24 cellular contexts compared by ENCODE assay signal in genomic region chr2:69660084-69660483, GRCh38. TPM values are rescaled to one million over a fixed set of nuclear protein-coding genes. Genes with fewer than 3 reads are reported as not detected.
DNase-seq lines count a peak whose midpoint lies in the region; ATAC-seq and TF ChIP-seq lines count a peak whose summit lies in the region.
"Had no signal": no experiment of that assay in that cellular context is flagged by ENCODE, and none has a peak within 500 bp of the region (broad histone marks: within the 10 kb centered on the region; RNA-seq: fewer than 3 reads in every experiment).

No MANE protein-coding gene starts in this region.

- no peak overlapping the region for H2AFZ ChIP-seq in smooth muscle cell (ENCODE audit: low read depth)
- no peak overlapping the region for H2AFZ ChIP-seq in GM23248
- H2AFZ ChIP-seq: GM23338, PC-9 had no signal

- no peak overlapping the region for H3K9ac ChIP-seq in smooth muscle cell (ENCODE audit: low read depth)
- no peak overlapping the region for H3K9ac ChIP-seq in GM23248
- H3K9ac ChIP-seq: KMS-11 had no signal

- H3K79me2 ChIP-seq in smooth muscle cell (ENCODE audit: low read depth) = no peaks in the 10 kb centered on the region
- H3K79me2 ChIP-seq in GM23248 (ENCODE audit: insufficient read depth) = no peaks in the 10 kb centered on the region

- H3K27ac ChIP-seq in heart right ventricle (peak overlapping the region in 7 of 10 donors; percentile 9 to 70 (median 53)), right atrium auricular region (peak overlapping the region in 1 of 2 donors; percentile 25), left lung (no peak overlapping the region), smooth muscle cell (ENCODE audit: low read depth) (peak overlapping the region; percentile 3), GM23248 (no peak overlapping the region)
- H3K27ac ChIP-seq: C4-2B, KMS-11, PC-9, SJSA1 had no signal

- no peaks in the 10 kb centered on the region for H3K9me2 ChIP-seq in GM23248 (ENCODE audit: insufficient read depth)

- H3K4me2 ChIP-seq in smooth muscle cell (no peak overlapping the region), GM23248 (ENCODE audit: unreplicated experiment) (no peak overlapping the region)
- H3K4me2 ChIP-seq: GM23338, KMS-11, PC-9 had no signal

- H4K20me1 ChIP-seq in smooth muscle cell (ENCODE audit: low read depth) (no peaks in the 10 kb centered on the region), GM23248 (ENCODE audit: insufficient read depth) (no peaks in the 10 kb centered on the region)

- no peaks in the 10 kb centered on the region for H3K27me3 ChIP-seq in heart right ventricle
- no peaks in the 10 kb centered on the region for H3K27me3 ChIP-seq in right atrium auricular region
- H3K27me3 ChIP-seq in left lung = no peaks in the 10 kb centered on the region
- no peaks in the 10 kb centered on the region for H3K27me3 ChIP-seq in smooth muscle cell (ENCODE audit: low read depth)
- no peaks in the 10 kb centered on the region for H3K27me3 ChIP-seq in GM23248 (replicated peaks; ENCODE audit: insufficient read depth)
- H3K27me3 ChIP-seq: SJSA1 had no signal

- DNase-seq in heart right ventricle = no peak
- DNase-seq in right atrium auricular region (ENCODE audit: low spot score) = no peak
- DNase-seq in GF-D8 (lab: John Stamatoyannopoulos, UW) = peak; percentile 22
- DNase-seq in left lung = no peak
- DNase-seq in smooth muscle cell (lab: John Stamatoyannopoulos, UW; ENCODE audit: unreplicated experiment) = no peak
- DNase-seq in activated CD4-positive, alpha-beta T cell treated with anti-CD3 and anti-CD28 coated beads, Interleukin-2, amount 50 U/mL, for 1 hour = no peak
- DNase-seq in GM23248 = no peak
- DNase-seq: Caco-2; CD8-positive, alpha-beta T cell; H9; NCI-H1092; NCI-H1417 treated with DMSO at 0.1 percent for 48 hours; NCI-H1694 treated with DMSO at 0.1 percent for 48 hours; NCI-H2081; NCI-H2227 treated with DMSO at 0.1 percent for 48 hours; NCI-H526 treated with DMSO at 0.1 percent for 48 hours; PC-9; Right ventricle myocardium superior; RPMI8226 had no signal

- WGBS in heart right ventricle, 2 donors = 50 to 59% methylated on average over 2 of the region's 2 CpGs
- WGBS in smooth muscle cell (ENCODE audit: low lambda C conversion rate) = 83% methylated on average over 2 of the region's 2 CpGs
- WGBS in GM23248 (ENCODE audit: low coverage in 1 of 2, low lambda C conversion rate in 2 of 2, missing lambda C conversion rate in 2 of 2), 2 experiments = 62 to 64% methylated on average over 2 of the region's 2 CpGs

- intact Hi-C loops in heart right ventricle (cut with DNase I) = loop anchor here in 1 of 10 donors (2.0 kb wide), 1 partner anchor 13 kb away; no protein-coding TSS in a partner anchor
- intact Hi-C loops in left lung (cut with DNase I) = no loop called here

- TF ChIP-seq CTCF in heart right ventricle (IDR thresholded peaks at IDR 0.05) (no peak), right atrium auricular region (IDR thresholded peaks at IDR 0.05) (no peak), left lung (IDR thresholded peaks at IDR 0.05) (no peak), smooth muscle cell (IDR thresholded peaks at IDR 0.05; ENCODE audit: borderline replicate concordance, insufficient read depth, poor library complexity, severe bottlenecking) (no peak)

- H3K4me1 ChIP-seq in heart right ventricle (peaks cover 0 to 19% (median 5%) of the 10 kb centered on the region in 9 donors), right atrium auricular region (peaks cover 0 to 5% of the 10 kb centered on the region in 2 donors), left lung (peaks cover 0 to 6% of the 10 kb centered on the region in 2 donors), smooth muscle cell (ENCODE audit: low read depth) (no peaks in the 10 kb centered on the region), GM23248 (ENCODE audit: insufficient read depth) (no peaks in the 10 kb centered on the region)
- H3K4me1 ChIP-seq: SJSA1 had no signal

- peaks cover 4% of the 10 kb centered on the region for H3F3A ChIP-seq in smooth muscle cell (ENCODE audit: low read depth)
- no peaks in the 10 kb centered on the region for H3F3A ChIP-seq in GM23248 (ENCODE audit: insufficient read depth)

- ATAC-seq in heart right ventricle (no peak), left lung (peak; percentile 70), HG03354 (IDR thresholded peaks at IDR 0.05; ENCODE audit: poor library complexity, severe bottlenecking, unreplicated experiment) (no peak)
- ATAC-seq: CD8-positive, alpha-beta T cell; GM23338 had no signal

- H3K36me3 ChIP-seq in heart right ventricle (no peaks in the 10 kb centered on the region), right atrium auricular region (no peaks in the 10 kb centered on the region), left lung (no peaks in the 10 kb centered on the region), smooth muscle cell (ENCODE audit: low read depth) (peaks cover 3% of the 10 kb centered on the region), GM23248 (ENCODE audit: low read depth) (no peaks in the 10 kb centered on the region)
- H3K36me3 ChIP-seq: SJSA1 had no signal

- peaks cover 0 to 12% (median 0%) of the 10 kb centered on the region in 11 donors for H3K9me3 ChIP-seq in heart right ventricle
- H3K9me3 ChIP-seq in right atrium auricular region = no peaks in the 10 kb centered on the region
- no peaks in the 10 kb centered on the region for H3K9me3 ChIP-seq in left lung
- H3K9me3 ChIP-seq in smooth muscle cell (replicated peaks; ENCODE audit: low read depth) = no peaks in the 10 kb centered on the region
- peaks cover 4% of the 10 kb centered on the region for H3K9me3 ChIP-seq in GM23248 (ENCODE audit: low read depth)
- H3K9me3 ChIP-seq: SJSA1 had no signal

- in situ Hi-C loops in GM23248 (cut with MboI) = no loop called here

- H3K4me3 ChIP-seq in heart right ventricle = no peak overlapping the region
- no peak overlapping the region for H3K4me3 ChIP-seq in right atrium auricular region
- H3K4me3 ChIP-seq in left lung = no peak overlapping the region
- H3K4me3 ChIP-seq in smooth muscle cell = no peak overlapping the region
- H3K4me3 ChIP-seq in GM23248 = no peak overlapping the region
- H3K4me3 ChIP-seq: GM23338, PC-9, SJSA1 had no signal

RNA-seq across cellular contexts. Expression of gene AAK1, which starts 16.5 kb away (rescaled TPM):
- total RNA-seq in heart right ventricle (100 to 1,000 TPM in 7 of 10 donors, 10 to 100 TPM in 3; 70.2 to 148 (median 125) TPM), right atrium auricular region (10 to 100 TPM; 50.4 to 62.6 TPM), left lung (10 to 100 TPM; 56.5 to 70.7 TPM), smooth muscle cell (33.3 and 47.7 TPM in 2 replicates)
- polyA plus RNA-seq in heart right ventricle (10 to 100 TPM; 10.1 to 34.2 TPM), smooth muscle cell (26.9 and 48.0 TPM in 2 replicates), GM23248 (2016; fragmentation: Nextera tagmentation; extraction: Ambion mirVana) (38.5 and 50.7 TPM in 2 replicates)
- total RNA-seq in GM23248 (2014; rRNA removed; shearing (Covaris generic)) = 41.2 and 68.3 TPM in 2 replicates

Comparison
In these comparisons a context has a peak if more than half of its experiments do, and no peak if none do; other contexts are left out.
1. H3K27ac ChIP-seq: peak in heart right ventricle (7 of 10) and smooth muscle cell (single experiment); none in left lung (0 of 2) and GM23248 (single experiment).